11 cellular contexts compared by ENCODE assay signal in the genomic region with DNA sequence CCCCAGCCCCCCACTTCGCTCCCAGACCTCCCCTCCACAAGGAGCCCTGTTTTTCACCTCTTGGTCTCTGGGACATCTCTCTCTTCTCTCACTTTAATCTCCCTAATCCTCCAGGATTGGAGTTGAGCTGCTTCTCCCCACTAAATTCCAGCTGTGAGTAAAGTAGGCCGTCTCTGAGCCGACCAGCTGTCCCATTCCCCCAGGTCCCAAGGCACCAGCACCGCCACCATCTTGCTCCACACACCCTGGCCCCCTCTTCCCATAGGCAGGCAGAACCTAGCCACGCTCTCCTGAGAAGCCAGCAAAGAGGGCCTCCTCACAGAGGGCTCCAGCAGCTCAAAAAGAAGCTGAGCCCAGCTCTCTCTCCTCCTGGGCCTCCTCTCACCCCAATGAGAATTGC. TPM values are rescaled to one million over a fixed set of nuclear protein-coding genes. Genes with fewer than 3 reads are reported as not detected.
DNase-seq lines count a peak whose midpoint lies in the region; ATAC-seq and TF ChIP-seq lines count a peak whose summit lies in the region.
"Had no signal": no experiment of that assay in that cellular context is flagged by ENCODE, and none has a peak within 500 bp of the region (broad histone marks: within the 10 kb centered on the region; RNA-seq: fewer than 3 reads in every experiment).

No MANE protein-coding gene starts in this region.

- no peak for TF ChIP-seq RAD21 in liver (IDR thresholded peaks at IDR 0.05)

- TF ChIP-seq CTCF in liver (IDR thresholded peaks at IDR 0.05; ENCODE audit: low read depth, low read length, missing input control) (no peak), testis (IDR thresholded peaks at IDR 0.05) (no peak)

- 91% methylated on average over 5 of the region's 5 CpGs for WGBS in liver
- 60 to 63% methylated on average over 5 of the region's 5 CpGs for WGBS in testis, 2 donors

- ATAC-seq in activated naive CD4-positive, alpha-beta T cell treated with anti-CD3 and anti-CD28 coated beads, Interleukin-2, amount 50 U/mL, for 72 hours = no peak
- no peak for ATAC-seq in HG03045 (IDR thresholded peaks at IDR 0.05; ENCODE audit: unreplicated experiment)
- no peak for ATAC-seq in GM18511 (IDR thresholded peaks at IDR 0.05; ENCODE audit: unreplicated experiment)

- no peaks in the 10 kb centered on the region for H3K27me3 Mint-ChIP-seq in activated T-cell treated with anti-CD3 and anti-CD28 coated beads, Interleukin-2, amount 50 U/mL, for 24 hours

- H3K36me3 ChIP-seq in liver (ENCODE audit: control insufficient read depth in 4 of 4, insufficient read depth in 3 of 4, low read depth in 1 of 4, low read length in 3 of 4) = peaks cover 4 to 29% (median 21%) of the 10 kb centered on the region in 4 donors
- no peaks in the 10 kb centered on the region for H3K36me3 ChIP-seq in testis (ENCODE audit: low read depth, missing control alignments)

- peak overlapping the region; percentile 96 for H3K27ac Mint-ChIP-seq in activated T-cell treated with anti-CD3 and anti-CD28 coated beads, Interleukin-2, amount 50 U/mL, for 24 hours
- peak overlapping the region; percentile 27 to 89 for H3K27ac Mint-ChIP-seq in activated naive CD4-positive, alpha-beta T cell treated with anti-CD3 and anti-CD28 coated beads, Interleukin-2, amount 50 U/mL, for 72 hours

- H3K27ac ChIP-seq in liver (ENCODE audit: low read depth in 1 of 2, low read length in 2 of 2) = peak overlapping the region; percentile 99
- peak overlapping the region; percentile 84 to 89 for H3K27ac ChIP-seq in testis
- H3K27ac ChIP-seq in caudate nucleus (ENCODE audit: low read depth, low read length) = no peak overlapping the region

- intact Hi-C loops in testis (cut with DNase I; ENCODE audit: low total_unique reads) = no loop called here

- no peak for DNase-seq in activated T-cell treated with anti-CD3 and anti-CD28 coated beads, Interleukin-2, amount 50 U/mL, for 24 hours
- DNase-seq in activated T-cell treated with anti-CD3 and anti-CD28 coated beads for 4 hours (no peak), testis (no peak), caudate nucleus (lab: John Stamatoyannopoulos, UW) (no peak)
- no peak for DNase-seq in activated naive CD4-positive, alpha-beta T cell treated with anti-CD3 and anti-CD28 coated beads, Interleukin-2, amount 50 U/mL, for 72 hours (ENCODE audit: low spot score in 2 of 2)
- DNase-seq: BE2C, occipital lobe, SIG-M5 had no signal

- H3K4me1 ChIP-seq in liver (ENCODE audit: control insufficient read depth in 4 of 4, insufficient read depth in 4 of 4, low read length in 3 of 4) (peaks cover 14 to 65% (median 49%) of the 10 kb centered on the region in 4 donors), testis (peaks cover 35% of the 10 kb centered on the region)

- peaks cover 39% of the 10 kb centered on the region for H3K36me3 Mint-ChIP-seq in activated T-cell treated with anti-CD3 and anti-CD28 coated beads, Interleukin-2, amount 50 U/mL, for 24 hours (ENCODE audit: low read depth)
- peaks cover 14 to 25% of the 10 kb centered on the region in 2 donors for H3K36me3 Mint-ChIP-seq in activated naive CD4-positive, alpha-beta T cell treated with anti-CD3 and anti-CD28 coated beads, Interleukin-2, amount 50 U/mL, for 72 hours

- TF ChIP-seq POLR2A in testis (IDR thresholded peaks at IDR 0.05) = no peak

- H3K9ac ChIP-seq in liver (ENCODE audit: low read depth in 1 of 2, low read length in 2 of 2) = no peak overlapping the region

- H3K4me3 ChIP-seq in liver (ENCODE audit: low read depth in 1 of 3, low read length in 3 of 3) (no peak overlapping the region), testis (no peak overlapping the region)

- H3K27me3 ChIP-seq in liver (ENCODE audit: control insufficient read depth in 4 of 4, insufficient read depth in 4 of 4, low read length in 3 of 4) = no peaks in the 10 kb centered on the region
- no peaks in the 10 kb centered on the region for H3K27me3 ChIP-seq in testis
- H3K27me3 ChIP-seq: BE2C had no signal

- H3K4me3 Mint-ChIP-seq in activated T-cell treated with anti-CD3 and anti-CD28 coated beads, Interleukin-2, amount 50 U/mL, for 24 hours = peak overlapping the region; percentile 96

- no peaks in the 10 kb centered on the region for H3K9me3 ChIP-seq in liver (ENCODE audit: control insufficient read depth in 4 of 4, low read length in 3 of 4)
- no peaks in the 10 kb centered on the region for H3K9me3 ChIP-seq in testis
- H3K9me3 ChIP-seq: BE2C had no signal

- H3K9me3 Mint-ChIP-seq in activated T-cell treated with anti-CD3 and anti-CD28 coated beads, Interleukin-2, amount 50 U/mL, for 24 hours = no peaks in the 10 kb centered on the region
- no peaks in the 10 kb centered on the region for H3K9me3 Mint-ChIP-seq in activated naive CD4-positive, alpha-beta T cell treated with anti-CD3 and anti-CD28 coated beads, Interleukin-2, amount 50 U/mL, for 72 hours

- H3K4me1 Mint-ChIP-seq in activated T-cell treated with anti-CD3 and anti-CD28 coated beads, Interleukin-2, amount 50 U/mL, for 24 hours (ENCODE audit: low read depth) = peaks cover 70% of the 10 kb centered on the region

TF ChIP-seq in liver, 16 proteins besides CTCF, POLR2A, EP300 and RAD21 (continues in another document):
- no peak for TF ChIP-seq FOXA1 (IDR thresholded peaks at IDR 0.05)
- no peak for TF ChIP-seq FOXA2 (IDR thresholded peaks at IDR 0.05)
- TF ChIP-seq, protein P1, sequence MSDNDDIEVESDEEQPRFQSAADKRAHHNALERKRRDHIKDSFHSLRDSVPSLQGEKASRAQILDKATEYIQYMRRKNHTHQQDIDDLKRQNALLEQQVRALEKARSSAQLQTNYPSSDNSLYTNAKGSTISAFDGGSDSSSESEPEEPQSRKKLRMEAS (IDR thresholded peaks at IDR 0.05) = no peak
- TF ChIP-seq REST (IDR thresholded peaks at IDR 0.05) = no peak
- no peak for TF ChIP-seq YY1 (IDR thresholded peaks at IDR 0.05)
- TF ChIP-seq SP1 (IDR thresholded peaks at IDR 0.05) = no peak
- no peak for TF ChIP-seq HNF4A (conservative IDR thresholded peaks at IDR 0.05)

RNA-seq across cellular contexts. Expression of gene DLG4, which starts 0.9 kb away (rescaled TPM):
- total RNA-seq in activated naive CD4-positive, alpha-beta T cell treated with anti-CD3 and anti-CD28 coated beads, Interleukin-2, amount 50 U/mL, for 72 hours = 10 to 100 TPM; 20.1 to 27.1 TPM
- total RNA-seq in liver = 1 to 10 TPM; 2.1 to 5.7 TPM
- polyA plus RNA-seq in liver = 1 to 10 TPM in 1 of 2 donors, under 1 TPM in 1; 0.40 to 1.6 TPM
- 10 to 100 TPM; 26.3 to 49.8 TPM for total RNA-seq in testis
- polyA plus RNA-seq in testis (ENCODE audit: insufficient read depth, low read depth, low replicate concordance) = 45.9 TPM

RNA-seq across cellular contexts. Expression of gene ACADVL, which starts 1.0 kb away (rescaled TPM):
- 100 to 1,000 TPM; 360 to 445 TPM for total RNA-seq in activated naive CD4-positive, alpha-beta T cell treated with anti-CD3 and anti-CD28 coated beads, Interleukin-2, amount 50 U/mL, for 72 hours
- total RNA-seq in liver (1,000 to 10,000 TPM in 1 of 2 donors, 100 to 1,000 TPM in 1; 185 to 1,110 TPM), testis (100 to 1,000 TPM; 298 to 458 TPM)
- polyA plus RNA-seq in liver (1,000 to 10,000 TPM; 1,107 to 1,301 TPM), testis (ENCODE audit: insufficient read depth, low read depth, low replicate concordance) (334 TPM)

RNA-seq across cellular contexts. Expression of gene DVL2, which starts 15.5 kb away (rescaled TPM):
- total RNA-seq in activated naive CD4-positive, alpha-beta T cell treated with anti-CD3 and anti-CD28 coated beads, Interleukin-2, amount 50 U/mL, for 72 hours = 10 to 100 TPM; 56.2 to 73.4 TPM
- total RNA-seq in liver (10 to 100 TPM; 16.7 to 24.5 TPM), testis (100 to 1,000 TPM in 1 of 2 donors, 10 to 100 TPM in 1; 81.3 to 102 TPM)
- polyA plus RNA-seq in liver (1 to 10 TPM; 3.4 to 5.9 TPM), testis (ENCODE audit: insufficient read depth, low read depth, low replicate concordance) (43.6 TPM)

RNA-seq across cellular contexts. Expression of gene PHF23, which starts 20.5 kb away (rescaled TPM):
- total RNA-seq in activated naive CD4-positive, alpha-beta T cell treated with anti-CD3 and anti-CD28 coated beads, Interleukin-2, amount 50 U/mL, for 72 hours = 10 to 100 TPM; 25.9 to 52.4 TPM
- total RNA-seq in liver (10 to 100 TPM; 14.6 to 15.8 TPM), testis (10 to 100 TPM; 54.9 to 61.6 TPM)
- polyA plus RNA-seq in liver (10 to 100 TPM; 14.0 to 18.3 TPM), testis (ENCODE audit: insufficient read depth, low read depth, low replicate concordance) (53.4 TPM)

RNA-seq across cellular contexts. Expression of gene GABARAP, which starts 23.5 kb away (rescaled TPM):
- 100 to 1,000 TPM; 167 to 298 TPM for total RNA-seq in activated naive CD4-positive, alpha-beta T cell treated with anti-CD3 and anti-CD28 coated beads, Interleukin-2, amount 50 U/mL, for 72 hours
- total RNA-seq in liver (10 to 100 TPM; 74.4 to 88.4 TPM), testis (100 to 1,000 TPM; 521 to 683 TPM)
- polyA plus RNA-seq in liver (100 to 1,000 TPM; 322 to 489 TPM), testis (ENCODE audit: insufficient read depth, low read depth, low replicate concordance) (1,171 TPM)
